ENCODE assay signal across 8 cellular contexts in the genomic region with DNA sequence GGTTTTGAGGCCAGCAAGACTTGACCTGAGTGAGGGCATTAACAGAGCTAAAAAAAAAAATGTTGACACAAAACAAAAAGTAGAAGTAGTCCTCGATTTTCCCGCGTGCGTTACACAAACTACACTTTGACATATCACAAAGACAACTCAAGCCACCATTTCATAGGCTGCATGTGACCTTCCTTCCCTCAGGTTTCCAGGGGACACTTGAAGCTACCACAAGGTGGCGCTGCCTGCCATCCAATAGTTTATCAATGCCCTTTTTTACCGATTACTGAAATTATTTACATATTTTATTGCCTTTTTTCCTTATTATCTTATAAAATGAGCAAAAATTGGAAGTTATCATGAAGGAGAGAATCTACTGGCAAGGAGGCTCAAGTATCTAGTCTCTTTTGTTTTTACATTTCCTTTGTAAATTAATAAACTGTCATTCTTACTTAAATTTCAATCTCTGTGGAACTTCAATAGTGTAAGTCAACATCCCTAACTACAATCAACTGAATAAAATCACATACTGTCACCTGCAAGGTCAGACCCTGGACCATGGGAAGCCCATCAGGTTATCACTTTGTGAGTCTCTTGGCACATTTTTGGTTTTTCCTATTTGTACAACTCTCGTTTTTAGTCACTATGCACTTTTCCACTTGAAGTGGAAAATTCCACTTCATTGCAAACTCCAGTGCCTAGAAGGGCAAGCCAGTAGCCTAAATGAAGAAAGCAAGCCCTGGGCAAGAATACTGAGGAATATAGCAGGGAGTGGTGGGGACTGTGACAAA.
DNase-seq lines count a peak whose midpoint lies in the region; ATAC-seq lines count a peak whose summit lies in the region.

No MANE protein-coding gene starts in this region.

- ATAC-seq in HG02678 (IDR thresholded peaks at IDR 0.05; ENCODE audit: unreplicated experiment) = peak; percentile 41
- ATAC-seq in GM19328 (IDR thresholded peaks at IDR 0.05; ENCODE audit: unreplicated experiment) = no peak

- DNase-seq in ELR (ENCODE audit: low read depth) (peak; percentile 76), NCI-H345 (lab: John Stamatoyannopoulos, UW) (peak; percentile 53), caudate nucleus (lab: John Stamatoyannopoulos, UW) (peak in 48 of 61 donors; percentile 0 to 71 (median 22)), left kidney (ENCODE audit: low read depth, low spot score) (peak; percentile 73)
- DNase-seq in activated CD4-positive, CD25-positive, alpha-beta regulatory T cell treated with anti-CD3 and anti-CD28 coated beads, Interleukin-2, amount 50 U/mL, for 16 hours (ENCODE audit: low read depth, low spot score) = peak; percentile 65
- DNase-seq in stimulated activated CD4-positive, alpha-beta T cell treated with anti-CD3 and anti-CD28 coated beads, TNF-alpha, amount 100 ng/mL, for 24 hours (ENCODE audit: low read depth in 3 of 3) = peak; percentile 49 to 70 (median 67)

- no peak overlapping the region for H3K27ac ChIP-seq in caudate nucleus (ENCODE audit: low read depth, low read length)

Comparison
In these comparisons a context has a peak if more than half of its experiments do, and no peak if none do; other contexts are left out.
1. DNase-seq: peak in every context shown above with its lines; median percentile 76 in ELR; 73 in left kidney; 67 in stimulated activated CD4-positive, alpha-beta T cell treated with anti-CD3 and anti-CD28 coated beads, TNF-alpha, amount 100 ng/mL, for 24 hours; 65 in activated CD4-positive, CD25-positive, alpha-beta regulatory T cell treated with anti-CD3 and anti-CD28 coated beads, Interleukin-2, amount 50 U/mL, for 16 hours; 53 in NCI-H345; 22 in caudate nucleus.